ENCODE assay signal across 8 cellular contexts in genomic region chr13:48094781-48095502, GRCh38. TPM values are rescaled to one million over a fixed set of nuclear protein-coding genes. Genes with fewer than 3 reads are reported as not detected.
DNase-seq lines count a peak whose midpoint lies in the region; ATAC-seq and TF ChIP-seq lines count a peak whose summit lies in the region.

Gene MED4 (minus strand): TSS chr13:48095104. CDS start chr13:48095078, 26 bp downstream.

- H2AFZ ChIP-seq in KMS-11 (ENCODE audit: low read depth), result peak within 1 kb of the TSS; percentile 57

- in situ Hi-C loops in Panc1 (cut with HindIII; ENCODE audit: low pct_unique_long_range_greater_than_20kb, low sequenced_read_pairs), result no loop called here

- 10% methylated on average over 48 of the region's 54 CpGs for WGBS in esophagus muscularis mucosa

- intact Hi-C loops in Panc1 (cut with micrococcal nuclease; ENCODE audit: unreplicated experiment) (no loop called here), esophagus muscularis mucosa (cut with DNase I) (loop anchor here (10.0 kb wide), 2 partner anchors 50 to 140 kb away; partner anchors contain the start of gene ITM2B)

- TF ChIP-seq POLR2A in esophagus muscularis mucosa (IDR thresholded peaks at IDR 0.05; ENCODE audit: low read depth), result peak; percentile 72

- H3K9ac ChIP-seq in KMS-11, result peak within 1 kb of the TSS; percentile 88

- H4K20me1 ChIP-seq in DOHH2 (ENCODE audit: control insufficient read depth, insufficient read depth, low read depth, low read length) (peaks cover 14% of the 10 kb centered on the region), KMS-11 (ENCODE audit: insufficient read depth) (no peaks in the 10 kb centered on the region)

- H3K4me1 ChIP-seq in DOHH2 (ENCODE audit: control insufficient read depth, low read length) (peaks cover 26% of the 10 kb centered on the region), KMS-11 (ENCODE audit: low read depth, poor library complexity, severe bottlenecking) (peaks cover 8% of the 10 kb centered on the region), Panc1 (ENCODE audit: control insufficient read depth, insufficient read depth, low read length) (peaks cover 4% of the 10 kb centered on the region), esophagus muscularis mucosa (peaks cover 16 to 48% (median 43%) of the 10 kb centered on the region in 4 donors), muscle layer of duodenum (ENCODE audit: control insufficient read depth in 1 of 2, insufficient read depth in 2 of 2, low read length in 2 of 2) (peaks cover 14 to 32% of the 10 kb centered on the region in 2 donors)

- ATAC-seq in GM21737 (IDR thresholded peaks at IDR 0.05; ENCODE audit: unreplicated experiment) (peak; percentile 96), Panc1 (peak; percentile 99)

- CTCF ChIA-PET in Panc1 (lab: Charles Lee), result interaction anchor here (0.6 to 0.7 kb wide), 4 partner anchors 32 to 209 kb away, joined by 3 to 13 read pairs (median 5); partner anchors contain the start of genes NUDT15 and RB1

- H3F3A ChIP-seq in DOHH2 (ENCODE audit: control insufficient read depth, insufficient read depth), result no peaks in the 10 kb centered on the region

- POLR2A ChIA-PET in Panc1 (lab: Charles Lee), result no interaction called here

- H3K79me2 ChIP-seq in DOHH2 (ENCODE audit: control insufficient read depth, low read length) (peaks cover 50% of the 10 kb centered on the region), KMS-11 (ENCODE audit: insufficient read depth, low read depth) (peaks cover 44% of the 10 kb centered on the region)

- H3K9me2 ChIP-seq in DOHH2 (replicated peaks; ENCODE audit: control insufficient read depth, low read length), result no peaks in the 10 kb centered on the region

- peak within 1 kb of the TSS; percentile 66 for H3K4me2 ChIP-seq in DOHH2 (ENCODE audit: low read length)
- H3K4me2 ChIP-seq in KMS-11, result peak within 1 kb of the TSS; percentile 88

- H3K4me3 ChIP-seq in DOHH2 (ENCODE audit: low read length) (peak within 1 kb of the TSS; percentile 91), KMS-11 (IDR thresholded peaks at IDR 0.05; ENCODE audit: insufficient read depth, low read depth, low read length) (no peak within 1 kb of the TSS), Panc1 (ENCODE audit: low read depth in 2 of 2, low read length in 2 of 2) (peak within 1 kb of the TSS; percentile 86 to 94), esophagus muscularis mucosa (peak within 1 kb of the TSS; percentile 93 to 98 (median 96)), muscle layer of duodenum (ENCODE audit: low read depth in 1 of 2, low read length in 2 of 2) (peak within 1 kb of the TSS; percentile 88 to 92)

- TF ChIP-seq EP300 in esophagus muscularis mucosa (IDR thresholded peaks at IDR 0.05), result no peak

- H3K36me3 ChIP-seq in DOHH2 (ENCODE audit: control insufficient read depth, low read length) (peaks cover 16% of the 10 kb centered on the region), KMS-11 (ENCODE audit: insufficient read depth) (no peaks in the 10 kb centered on the region), Panc1 (ENCODE audit: control insufficient read depth, insufficient read depth, low read length) (peaks cover 5% of the 10 kb centered on the region), esophagus muscularis mucosa (no peaks in the 10 kb centered on the region), muscle layer of duodenum (ENCODE audit: control insufficient read depth in 1 of 2, insufficient read depth in 2 of 2, low read length in 2 of 2) (no peaks in the 10 kb centered on the region)

- BruUV-seq in Panc1 (replicated peaks; lab: Mats Ljungman, UMichigan), result no TSS peak

- H3K27ac ChIP-seq in DOHH2 (ENCODE audit: low read depth, low read length) (no peak within 1 kb of the TSS), KMS-11 (peak within 1 kb of the TSS; percentile 54), Panc1 (ENCODE audit: low read length) (peak within 1 kb of the TSS; percentile 80), esophagus muscularis mucosa (replicated peaks in 1 of 4) (peak within 1 kb of the TSS; percentile 84 to 91 (median 89)), muscle layer of duodenum (ENCODE audit: low read length) (peak within 1 kb of the TSS; percentile 74)

- peak; percentile 63 for DNase-seq in Panc1 (ENCODE audit: low read depth, low spot score)
- DNase-seq in activated T-cell treated with anti-CD3 and anti-CD28 coated beads, Interleukin-2, amount 50 U/mL, for 48 hours, result peak; percentile 99
- DNase-seq in esophagus muscularis mucosa (ENCODE audit: extremely low spot score), result peak; percentile 98
- DNase-seq in stimulated activated CD8-positive, alpha-beta memory T cell treated with anti-CD3 and anti-CD28 coated beads, Interleukin-7, amount 100 ng/mL, for 4 hours (ENCODE audit: low read depth in 2 of 2), result peak; percentile 92 to 94

- H3K9me3 ChIP-seq in DOHH2 (ENCODE audit: control insufficient read depth, insufficient read depth, low read length), result no peaks in the 10 kb centered on the region
- H3K9me3 ChIP-seq in Panc1 (ENCODE audit: control insufficient read depth, insufficient read depth, low read depth, low read length), result no peaks in the 10 kb centered on the region; the same call in 1 of the 2 replicates
- H3K9me3 ChIP-seq in esophagus muscularis mucosa, result peaks cover 0 to 3% (median 0%) of the 10 kb centered on the region in 4 donors
- H3K9me3 ChIP-seq in muscle layer of duodenum (ENCODE audit: control insufficient read depth in 1 of 2, low read length in 2 of 2), result no peaks in the 10 kb centered on the region

- H3K27me3 ChIP-seq in DOHH2 (ENCODE audit: control insufficient read depth, low read length) (no peaks in the 10 kb centered on the region), KMS-11 (ENCODE audit: insufficient read depth, low read depth) (no peaks in the 10 kb centered on the region), Panc1 (ENCODE audit: control insufficient read depth, insufficient read depth, low read length) (no peaks in the 10 kb centered on the region), esophagus muscularis mucosa (no peaks in the 10 kb centered on the region), muscle layer of duodenum (ENCODE audit: low read depth, low read length) (no peaks in the 10 kb centered on the region)

- peak; percentile 98 for TF ChIP-seq CTCF in DOHH2 (IDR thresholded peaks at IDR 0.05; ENCODE audit: low read depth, low read length, poor library complexity, severe bottlenecking)
- TF ChIP-seq CTCF in KMS-11 (conservative IDR thresholded peaks at IDR 0.05; ENCODE audit: low read depth, low read length), result peak; percentile 78
- peak; percentile 98 for TF ChIP-seq CTCF in Panc1 (IDR thresholded peaks at IDR 0.05)
- peak; percentile 98 to 99 (median 99) for TF ChIP-seq CTCF in esophagus muscularis mucosa (IDR thresholded peaks at IDR 0.05)

RNA-seq across cellular contexts. Expression of gene MED4, which starts in this region (rescaled TPM):
- 26.5 TPM for total RNA-seq in Panc1 (2021; ENCODE audit: unreplicated experiment)
- polyA plus RNA-seq in Panc1 (2012; ENCODE audit: insufficient read length), result 20.8 TPM
- 10 to 100 TPM; 32.0 to 42.1 (median 37.1) TPM for total RNA-seq in esophagus muscularis mucosa
